8 cellular contexts compared by ENCODE assay signal in genomic region chr13:110907951-110908898, GRCh38. TPM values are rescaled to one million over a fixed set of nuclear protein-coding genes. Genes with fewer than 3 reads are reported as not detected.
A peak's percentile ranks its signal among the peaks of the same experiment; 100 is the strongest.
DNase-seq lines count a peak whose midpoint lies in the region; ATAC-seq and TF ChIP-seq lines count a peak whose summit lies in the region.

No MANE protein-coding gene starts in this region.

- H3K4me3 Mint-ChIP-seq in T-helper 2 cell treated with Interferon-gamma antibody and Interleukin-4, amounts not matched to agents 5 μg/mL and 100 μg/mL, for 36 hours = no peak overlapping the region
- H3K4me3 Mint-ChIP-seq in stimulated activated memory B cell treated with anti-CD40 and anti-IgM and Interleukin-4, amounts not matched to agents 10 μg/mL and 1 μg/mL and 100 μg/mL, for 72 hours = no peak overlapping the region

- in situ Hi-C loops in Panc1 (cut with HindIII; ENCODE audit: low pct_unique_long_range_greater_than_20kb, low sequenced_read_pairs) = no loop called here

- H3K4me1 ChIP-seq in Panc1 (ENCODE audit: control insufficient read depth, insufficient read depth, low read length) (peaks cover 46% of the 10 kb centered on the region), right atrium auricular region (peaks cover 0 to 69% of the 10 kb centered on the region in 2 donors)

- no peak for DNase-seq in T-helper 2 cell treated with Interferon-gamma antibody and Interleukin-4, amounts not matched to agents 5 μg/mL and 100 μg/mL, for 36 hours (ENCODE audit: low spot score)
- DNase-seq in T-helper 2 cell (no peak), Panc1 (ENCODE audit: low read depth, low spot score) (no peak), right atrium auricular region (ENCODE audit: low spot score) (no peak), SHP77 (lab: John Stamatoyannopoulos, UW) (no peak), NCI-H2171 (lab: John Stamatoyannopoulos, UW) (no peak)

- H3K27me3 Mint-ChIP-seq in T-helper 2 cell treated with Interferon-gamma antibody and Interleukin-4, amounts not matched to agents 5 μg/mL and 100 μg/mL, for 36 hours (ENCODE audit: low read depth) = no peaks in the 10 kb centered on the region
- H3K27me3 Mint-ChIP-seq in stimulated activated memory B cell treated with anti-CD40 and anti-IgM and Interleukin-4, amounts not matched to agents 10 μg/mL and 1 μg/mL and 100 μg/mL, for 72 hours = no peaks in the 10 kb centered on the region

- CTCF ChIA-PET in Panc1 (lab: Charles Lee) = no interaction called here

- H3K4me1 Mint-ChIP-seq in T-helper 2 cell treated with Interferon-gamma antibody and Interleukin-4, amounts not matched to agents 5 μg/mL and 100 μg/mL, for 36 hours (ENCODE audit: low read depth) = peaks cover 47% of the 10 kb centered on the region
- H3K4me1 Mint-ChIP-seq in stimulated activated memory B cell treated with anti-CD40 and anti-IgM and Interleukin-4, amounts not matched to agents 10 μg/mL and 1 μg/mL and 100 μg/mL, for 72 hours = peaks cover 71% of the 10 kb centered on the region

- H3K9me3 Mint-ChIP-seq in T-helper 2 cell treated with Interferon-gamma antibody and Interleukin-4, amounts not matched to agents 5 μg/mL and 100 μg/mL, for 36 hours = no peaks in the 10 kb centered on the region
- no peaks in the 10 kb centered on the region for H3K9me3 Mint-ChIP-seq in stimulated activated memory B cell treated with anti-CD40 and anti-IgM and Interleukin-4, amounts not matched to agents 10 μg/mL and 1 μg/mL and 100 μg/mL, for 72 hours

- no peaks in the 10 kb centered on the region for H3K27me3 ChIP-seq in Panc1 (ENCODE audit: control insufficient read depth, insufficient read depth, low read length)
- H3K27me3 ChIP-seq in right atrium auricular region = no peaks in the 10 kb centered on the region

- POLR2A ChIA-PET in Panc1 (lab: Charles Lee) = interaction anchor here (0.6 kb wide), 1 partner anchor 183 kb away, joined by 3 read pairs; no protein-coding TSS in a partner anchor

- H3K9me3 ChIP-seq in Panc1 (ENCODE audit: control insufficient read depth, insufficient read depth, low read depth, low read length) = no peaks in the 10 kb centered on the region
- no peaks in the 10 kb centered on the region for H3K9me3 ChIP-seq in right atrium auricular region

- TF ChIP-seq CTCF in Panc1 (IDR thresholded peaks at IDR 0.05) = no peak
- no peak for TF ChIP-seq CTCF in right atrium auricular region (IDR thresholded peaks at IDR 0.05)

- ATAC-seq in Panc1 = peak; percentile 77
- ATAC-seq in stimulated activated memory B cell treated with anti-CD40 and anti-IgM and Interleukin-4, amounts not matched to agents 10 μg/mL and 1 μg/mL and 100 μg/mL, for 72 hours = no peak
- no peak; the same call in 2 of the 3 replicates for ATAC-seq in SK-N-SH treated with all-trans-retinoic acid at 6 μM for 48 hours

- H3K27ac Mint-ChIP-seq in T-helper 2 cell treated with Interferon-gamma antibody and Interleukin-4, amounts not matched to agents 5 μg/mL and 100 μg/mL, for 36 hours = peak overlapping the region; percentile 50
- peak overlapping the region; percentile 17 for H3K27ac Mint-ChIP-seq in stimulated activated memory B cell treated with anti-CD40 and anti-IgM and Interleukin-4, amounts not matched to agents 10 μg/mL and 1 μg/mL and 100 μg/mL, for 72 hours

- H3K36me3 ChIP-seq in Panc1 (ENCODE audit: control insufficient read depth, insufficient read depth, low read length) (peaks cover 16% of the 10 kb centered on the region), right atrium auricular region (peaks cover 25% of the 10 kb centered on the region)

- BruUV-seq in Panc1 (replicated peaks; lab: Mats Ljungman, UMichigan) = no TSS peak

- H3K4me3 ChIP-seq in Panc1 (ENCODE audit: low read depth in 2 of 2, low read length in 2 of 2) = no peak overlapping the region
- no peak overlapping the region for H3K4me3 ChIP-seq in right atrium auricular region

- H3K27ac ChIP-seq in Panc1 (ENCODE audit: low read length) (peak overlapping the region; percentile 65), right atrium auricular region (peak overlapping the region; percentile 51 to 65)

- intact Hi-C loops in Panc1 (cut with micrococcal nuclease; ENCODE audit: unreplicated experiment) = no loop called here

- peaks cover 62% of the 10 kb centered on the region for H3K36me3 Mint-ChIP-seq in T-helper 2 cell treated with Interferon-gamma antibody and Interleukin-4, amounts not matched to agents 5 μg/mL and 100 μg/mL, for 36 hours (ENCODE audit: low read depth)
- H3K36me3 Mint-ChIP-seq in stimulated activated memory B cell treated with anti-CD40 and anti-IgM and Interleukin-4, amounts not matched to agents 10 μg/mL and 1 μg/mL and 100 μg/mL, for 72 hours = peaks cover 43% of the 10 kb centered on the region

TF ChIP-seq in SK-N-SH treated with all-trans-retinoic acid at 6 μM for 48 hours, 23 proteins besides CTCF, POLR2A, EP300 and RAD21:
- TF ChIP-seq ESRRG (CRISPR knock-in tag; IDR thresholded peaks at IDR 0.05) (no peak), RARB (CRISPR knock-in tag; IDR thresholded peaks at IDR 0.05) (no peak), ZFP30 (CRISPR knock-in tag; IDR thresholded peaks at IDR 0.05) (no peak), ZNF565 (CRISPR knock-in tag; conservative IDR thresholded peaks at IDR 0.05; ENCODE audit: low read depth) (no peak), SNAI2 (CRISPR knock-in tag; IDR thresholded peaks at IDR 0.05) (no peak), CSDC2 (CRISPR knock-in tag; IDR thresholded peaks at IDR 0.05) (no peak), TCF4 (CRISPR knock-in tag; IDR thresholded peaks at IDR 0.05; ENCODE audit: borderline replicate concordance) (no peak), ZNF70 (CRISPR knock-in tag; IDR thresholded peaks at IDR 0.05) (no peak), ISL1 (CRISPR knock-in tag; IDR thresholded peaks at IDR 0.05) (no peak), BACH2 (CRISPR knock-in tag; IDR thresholded peaks at IDR 0.05; ENCODE audit: borderline replicate concordance) (no peak), ZNF8 (CRISPR knock-in tag; IDR thresholded peaks at IDR 0.05) (no peak), GLIS3 (CRISPR knock-in tag; IDR thresholded peaks at IDR 0.05) (no peak), ZC3H10 (CRISPR knock-in tag; IDR thresholded peaks at IDR 0.05) (no peak), POU6F1 (CRISPR knock-in tag; IDR thresholded peaks at IDR 0.05; ENCODE audit: borderline replicate concordance, low read depth) (no peak), ARNTL (CRISPR knock-in tag; IDR thresholded peaks at IDR 0.05; ENCODE audit: borderline replicate concordance, low read depth) (no peak), ZFP3 (CRISPR knock-in tag; IDR thresholded peaks at IDR 0.05) (no peak)
- TF ChIP-seq, protein P1, sequence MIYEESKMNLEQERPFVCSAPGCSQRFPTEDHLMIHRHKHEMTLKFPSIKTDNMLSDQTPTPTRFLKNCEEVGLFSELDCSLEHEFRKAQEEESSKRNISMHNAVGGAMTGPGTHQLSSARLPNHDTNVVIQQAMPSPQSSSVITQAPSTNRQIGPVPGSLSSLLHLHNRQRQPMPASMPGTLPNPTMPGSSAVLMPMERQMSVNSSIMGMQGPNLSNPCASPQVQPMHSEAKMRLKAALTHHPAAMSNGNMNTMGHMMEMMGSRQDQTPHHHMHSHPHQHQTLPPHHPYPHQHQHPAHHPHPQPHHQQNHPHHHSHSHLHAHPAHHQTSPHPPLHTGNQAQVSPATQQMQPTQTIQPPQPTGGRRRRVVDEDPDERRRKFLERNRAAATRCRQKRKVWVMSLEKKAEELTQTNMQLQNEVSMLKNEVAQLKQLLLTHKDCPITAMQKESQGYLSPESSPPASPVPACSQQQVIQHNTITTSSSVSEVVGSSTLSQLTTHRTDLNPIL (CRISPR knock-in tag; IDR thresholded peaks at IDR 0.05; ENCODE audit: low read depth) = no peak
- TF ChIP-seq, protein P2, sequence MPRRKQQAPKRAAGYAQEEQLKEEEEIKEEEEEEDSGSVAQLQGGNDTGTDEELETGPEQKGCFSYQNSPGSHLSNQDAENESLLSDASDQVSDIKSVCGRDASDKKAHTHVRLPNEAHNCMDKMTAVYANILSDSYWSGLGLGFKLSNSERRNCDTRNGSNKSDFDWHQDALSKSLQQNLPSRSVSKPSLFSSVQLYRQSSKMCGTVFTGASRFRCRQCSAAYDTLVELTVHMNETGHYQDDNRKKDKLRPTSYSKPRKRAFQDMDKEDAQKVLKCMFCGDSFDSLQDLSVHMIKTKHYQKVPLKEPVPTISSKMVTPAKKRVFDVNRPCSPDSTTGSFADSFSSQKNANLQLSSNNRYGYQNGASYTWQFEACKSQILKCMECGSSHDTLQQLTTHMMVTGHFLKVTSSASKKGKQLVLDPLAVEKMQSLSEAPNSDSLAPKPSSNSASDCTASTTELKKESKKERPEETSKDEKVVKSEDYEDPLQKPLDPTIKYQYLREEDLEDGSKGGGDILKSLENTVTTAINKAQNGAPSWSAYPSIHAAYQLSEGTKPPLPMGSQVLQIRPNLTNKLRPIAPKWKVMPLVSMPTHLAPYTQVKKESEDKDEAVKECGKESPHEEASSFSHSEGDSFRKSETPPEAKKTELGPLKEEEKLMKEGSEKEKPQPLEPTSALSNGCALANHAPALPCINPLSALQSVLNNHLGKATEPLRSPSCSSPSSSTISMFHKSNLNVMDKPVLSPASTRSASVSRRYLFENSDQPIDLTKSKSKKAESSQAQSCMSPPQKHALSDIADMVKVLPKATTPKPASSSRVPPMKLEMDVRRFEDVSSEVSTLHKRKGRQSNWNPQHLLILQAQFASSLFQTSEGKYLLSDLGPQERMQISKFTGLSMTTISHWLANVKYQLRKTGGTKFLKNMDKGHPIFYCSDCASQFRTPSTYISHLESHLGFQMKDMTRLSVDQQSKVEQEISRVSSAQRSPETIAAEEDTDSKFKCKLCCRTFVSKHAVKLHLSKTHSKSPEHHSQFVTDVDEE (CRISPR knock-in tag; IDR thresholded peaks at IDR 0.05) = no peak

RNA-seq across cellular contexts. Expression of gene ANKRD10, which starts 6.6 kb away (rescaled TPM):
- 76.8 TPM for total RNA-seq in Panc1 (2021; ENCODE audit: unreplicated experiment)
- 40.9 TPM for polyA plus RNA-seq in Panc1 (2012; ENCODE audit: insufficient read length)
- total RNA-seq in right atrium auricular region = 10 to 100 TPM; 46.2 to 47.5 TPM
